Comparison of ENCODE assay signal across 8 cellular contexts in the genomic region with DNA sequence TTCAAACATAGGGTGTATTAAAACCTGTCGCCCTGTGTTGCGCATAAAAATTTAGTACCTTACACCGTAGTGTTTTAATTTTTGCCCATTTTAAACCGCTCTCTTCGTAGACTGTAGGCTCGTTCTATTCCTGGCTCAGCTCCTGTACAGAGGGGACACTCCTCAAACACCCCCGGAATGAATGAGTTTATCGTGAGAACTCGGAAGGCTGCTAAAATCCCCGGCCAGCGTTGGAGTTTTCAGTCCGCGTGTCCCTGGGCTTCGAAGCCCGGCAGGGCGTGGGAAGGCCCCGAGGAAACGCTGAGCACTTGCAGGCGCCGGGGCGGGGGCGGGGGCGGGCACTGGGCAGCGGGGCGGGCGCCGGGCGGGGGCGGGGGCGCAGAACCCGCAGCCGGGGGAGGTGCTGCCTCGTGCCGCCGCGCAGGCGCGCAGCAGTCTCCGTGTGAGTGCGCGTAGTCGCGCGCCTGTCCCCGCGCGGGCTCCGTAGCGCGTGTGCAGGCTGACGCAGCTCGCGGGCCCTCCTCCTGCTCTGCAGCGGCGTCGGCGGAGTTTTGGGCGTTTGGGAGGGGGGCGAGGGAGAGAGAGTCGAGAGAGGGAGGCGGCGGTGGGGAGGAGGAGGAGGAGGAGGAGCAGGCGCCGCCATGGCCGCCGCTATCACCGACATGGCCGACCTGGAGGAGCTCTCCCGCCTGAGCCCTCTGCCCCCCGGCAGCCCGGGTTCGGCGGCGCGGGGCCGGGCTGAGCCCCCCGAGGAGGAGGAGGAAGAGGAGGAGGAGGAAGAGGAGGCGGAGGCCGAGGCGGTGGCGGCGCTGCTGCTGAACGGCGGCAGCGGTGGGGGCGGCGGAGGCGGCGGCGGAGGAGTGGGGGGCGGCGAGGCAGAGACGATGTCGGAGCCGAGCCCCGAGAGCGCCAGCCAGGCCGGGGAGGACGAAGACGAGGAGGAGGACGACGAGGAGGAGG. TPM values are rescaled to one million over a fixed set of nuclear protein-coding genes. Genes with fewer than 3 reads are reported as not detected.
DNase-seq lines count a peak whose midpoint lies in the region; TF ChIP-seq lines count a peak whose summit lies in the region.

A gene with protein sequence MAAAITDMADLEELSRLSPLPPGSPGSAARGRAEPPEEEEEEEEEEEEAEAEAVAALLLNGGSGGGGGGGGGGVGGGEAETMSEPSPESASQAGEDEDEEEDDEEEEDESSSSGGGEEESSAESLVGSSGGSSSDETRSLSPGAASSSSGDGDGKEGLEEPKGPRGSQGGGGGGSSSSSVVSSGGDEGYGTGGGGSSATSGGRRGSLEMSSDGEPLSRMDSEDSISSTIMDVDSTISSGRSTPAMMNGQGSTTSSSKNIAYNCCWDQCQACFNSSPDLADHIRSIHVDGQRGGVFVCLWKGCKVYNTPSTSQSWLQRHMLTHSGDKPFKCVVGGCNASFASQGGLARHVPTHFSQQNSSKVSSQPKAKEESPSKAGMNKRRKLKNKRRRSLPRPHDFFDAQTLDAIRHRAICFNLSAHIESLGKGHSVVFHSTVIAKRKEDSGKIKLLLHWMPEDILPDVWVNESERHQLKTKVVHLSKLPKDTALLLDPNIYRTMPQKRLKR (plus strand): TSS at position 434 of the 960 bp plus-strand sequence. CDS start 208 bp downstream, at position 642.

- H2AFZ ChIP-seq in GM23248 (peak within 1 kb of the TSS; percentile 87), Karpas-422 (ENCODE audit: low read length) (peak within 1 kb of the TSS; percentile 79; the same call in 1 of the 2 replicates)

- peaks cover 29% of the 10 kb centered on the region for H3K36me3 Mint-ChIP-seq in nephron progenitor cell (ENCODE audit: low read depth)
- H3K36me3 Mint-ChIP-seq in stimulated activated naive CD8-positive, alpha-beta T cell treated with anti-CD3 and anti-CD28 coated beads, Interleukin-15, Interleukin-2, amounts not matched to agents 100 ng/mL and 50 ng/mL, for 24 hours (ENCODE audit: low read depth), result peaks cover 23% of the 10 kb centered on the region

- peaks cover 10% of the 10 kb centered on the region for H3K9me3 Mint-ChIP-seq in nephron progenitor cell
- H3K9me3 Mint-ChIP-seq in stimulated activated naive CD8-positive, alpha-beta T cell treated with anti-CD3 and anti-CD28 coated beads, Interleukin-15, Interleukin-2, amounts not matched to agents 100 ng/mL and 50 ng/mL, for 24 hours, result no peaks in the 10 kb centered on the region

- H3K27ac ChIP-seq in GM23248 (peak within 1 kb of the TSS; percentile 69), Karpas-422 (ENCODE audit: low read length) (0 out of 2 replicates have a peak within 1 kb of the TSS, but pooled peaks have one; percentile 43)

- WGBS in GM23248 (ENCODE audit: low coverage in 1 of 2, low lambda C conversion rate in 2 of 2, missing lambda C conversion rate in 2 of 2), 2 experiments, result 7 to 27% methylated on average over 24 to 85 of the region's 102 CpGs

- H3K9me3 ChIP-seq in GM23248 (ENCODE audit: low read depth) (no peaks in the 10 kb centered on the region), Karpas-422 (ENCODE audit: low read length) (no peaks in the 10 kb centered on the region)

- H3K9ac ChIP-seq in GM23248 (peak within 1 kb of the TSS; percentile 97), Karpas-422 (ENCODE audit: low read length) (peak within 1 kb of the TSS; percentile 99)

- no peaks in the 10 kb centered on the region for H3K36me3 ChIP-seq in GM23248 (ENCODE audit: low read depth)
- H3K36me3 ChIP-seq in Karpas-422 (ENCODE audit: insufficient read depth, low read length), result peaks cover 18% of the 10 kb centered on the region

- H3K27me3 ChIP-seq in GM23248 (replicated peaks; ENCODE audit: insufficient read depth), result no peaks in the 10 kb centered on the region
- no peaks in the 10 kb centered on the region for H3K27me3 ChIP-seq in Karpas-422 (ENCODE audit: low read length)

- peaks cover 7% of the 10 kb centered on the region; the same call in 1 of the 2 replicates for H4K20me1 ChIP-seq in GM23248 (ENCODE audit: insufficient read depth)
- H4K20me1 ChIP-seq in Karpas-422 (ENCODE audit: insufficient read depth, low read depth, low read length), result peaks cover 21% of the 10 kb centered on the region

- H3F3A ChIP-seq in GM23248 (ENCODE audit: insufficient read depth), result peaks cover 19% of the 10 kb centered on the region

- TF ChIP-seq CTCF in fibroblast of the aortic adventitia (IDR thresholded peaks at IDR 0.05; ENCODE audit: insufficient read depth, low read length), result no peak
- TF ChIP-seq CTCF in nephron progenitor cell (IDR thresholded peaks at IDR 0.05), result no peak

- no peaks in the 10 kb centered on the region for H3K9me2 ChIP-seq in GM23248 (ENCODE audit: insufficient read depth)
- no peaks in the 10 kb centered on the region for H3K9me2 ChIP-seq in Karpas-422 (replicated peaks; ENCODE audit: insufficient read depth, low read length)

- H3K4me3 Mint-ChIP-seq in nephron progenitor cell, result peak within 1 kb of the TSS; percentile 97
- peak within 1 kb of the TSS; percentile 96 for H3K4me3 Mint-ChIP-seq in stimulated activated naive CD8-positive, alpha-beta T cell treated with anti-CD3 and anti-CD28 coated beads, Interleukin-15, Interleukin-2, amounts not matched to agents 100 ng/mL and 50 ng/mL, for 24 hours

- H3K27me3 Mint-ChIP-seq in nephron progenitor cell (ENCODE audit: low read depth, poor library complexity), result peaks cover 27% of the 10 kb centered on the region
- H3K27me3 Mint-ChIP-seq in stimulated activated naive CD8-positive, alpha-beta T cell treated with anti-CD3 and anti-CD28 coated beads, Interleukin-15, Interleukin-2, amounts not matched to agents 100 ng/mL and 50 ng/mL, for 24 hours, result no peaks in the 10 kb centered on the region

- in situ Hi-C loops in GM23248 (cut with MboI), result no loop called here

- H3K4me1 ChIP-seq in GM23248 (ENCODE audit: insufficient read depth), result peaks cover 17% of the 10 kb centered on the region
- H3K4me1 ChIP-seq in Karpas-422 (ENCODE audit: low read length), result peaks cover 31% of the 10 kb centered on the region

- H3K4me3 ChIP-seq in GM23248 (peak within 1 kb of the TSS; percentile 90), Karpas-422 (ENCODE audit: low read length) (peak within 1 kb of the TSS; percentile 77), fibroblast of the aortic adventitia (ENCODE audit: low read depth, low read length) (peak within 1 kb of the TSS; percentile 93)

- DNase-seq in Daoy (ENCODE audit: low read depth) (peak; percentile 96), GM23248 (peak; percentile 97), Karpas-422 (peak; percentile 96), SHP77 (lab: John Stamatoyannopoulos, UW) (peak; percentile 43 to 78), fibroblast of the aortic adventitia (ENCODE audit: low read depth) (peak; percentile 94), nephron progenitor cell (peak; percentile 83)
- DNase-seq in activated effector memory CD4-positive, alpha-beta T cell treated with Interleukin-2 at 50 U/mL for 16 hours, result peak; percentile 91

- peak within 1 kb of the TSS; percentile 94 for H3K27ac Mint-ChIP-seq in nephron progenitor cell
- H3K27ac Mint-ChIP-seq in stimulated activated naive CD8-positive, alpha-beta T cell treated with anti-CD3 and anti-CD28 coated beads, Interleukin-15, Interleukin-2, amounts not matched to agents 100 ng/mL and 50 ng/mL, for 24 hours, result peak within 1 kb of the TSS; percentile 93

- H3K4me1 Mint-ChIP-seq in nephron progenitor cell, result peaks cover 19% of the 10 kb centered on the region
- peaks cover 55% of the 10 kb centered on the region for H3K4me1 Mint-ChIP-seq in stimulated activated naive CD8-positive, alpha-beta T cell treated with anti-CD3 and anti-CD28 coated beads, Interleukin-15, Interleukin-2, amounts not matched to agents 100 ng/mL and 50 ng/mL, for 24 hours (ENCODE audit: low read depth)

- H3K4me2 ChIP-seq in GM23248 (ENCODE audit: unreplicated experiment) (peak within 1 kb of the TSS; percentile 98), Karpas-422 (ENCODE audit: low read depth, low read length, poor library complexity, severe bottlenecking) (peak within 1 kb of the TSS; percentile 84)

- H3K79me2 ChIP-seq in GM23248 (ENCODE audit: insufficient read depth) (peaks cover 40% of the 10 kb centered on the region), Karpas-422 (ENCODE audit: low read length) (peaks cover 45% of the 10 kb centered on the region)

RNA-seq across cellular contexts. Expression of the gene that starts here (rescaled TPM):
- 7.1 and 19.1 TPM in 2 replicates for total RNA-seq in Daoy (2014; rRNA removed; shearing (Covaris generic))
- 10.4 and 10.6 TPM in 2 replicates for total RNA-seq in GM23248 (2014; rRNA removed; shearing (Covaris generic))
- 16.6 and 17.8 TPM in 2 replicates for polyA plus RNA-seq in GM23248 (2016; fragmentation: Nextera tagmentation; extraction: Ambion mirVana)
- 15.5 and 31.6 TPM in 2 replicates for total RNA-seq in Karpas-422 (2014; rRNA removed; shearing (Covaris generic); ENCODE audit: low replicate concordance)
- 17.9 and 72.5 TPM in 2 replicates for total RNA-seq in fibroblast of the aortic adventitia (ENCODE audit: low replicate concordance)

Comparison
In these comparisons a context has a peak if more than half of its experiments do, and no peak if none do; other contexts are left out.
1. Peak in every context shown above with its lines: DNase-seq, H3K4me3 ChIP-seq and H3K27ac ChIP-seq.